ENCODE assay signal across 1 cellular context in the genomic region with DNA sequence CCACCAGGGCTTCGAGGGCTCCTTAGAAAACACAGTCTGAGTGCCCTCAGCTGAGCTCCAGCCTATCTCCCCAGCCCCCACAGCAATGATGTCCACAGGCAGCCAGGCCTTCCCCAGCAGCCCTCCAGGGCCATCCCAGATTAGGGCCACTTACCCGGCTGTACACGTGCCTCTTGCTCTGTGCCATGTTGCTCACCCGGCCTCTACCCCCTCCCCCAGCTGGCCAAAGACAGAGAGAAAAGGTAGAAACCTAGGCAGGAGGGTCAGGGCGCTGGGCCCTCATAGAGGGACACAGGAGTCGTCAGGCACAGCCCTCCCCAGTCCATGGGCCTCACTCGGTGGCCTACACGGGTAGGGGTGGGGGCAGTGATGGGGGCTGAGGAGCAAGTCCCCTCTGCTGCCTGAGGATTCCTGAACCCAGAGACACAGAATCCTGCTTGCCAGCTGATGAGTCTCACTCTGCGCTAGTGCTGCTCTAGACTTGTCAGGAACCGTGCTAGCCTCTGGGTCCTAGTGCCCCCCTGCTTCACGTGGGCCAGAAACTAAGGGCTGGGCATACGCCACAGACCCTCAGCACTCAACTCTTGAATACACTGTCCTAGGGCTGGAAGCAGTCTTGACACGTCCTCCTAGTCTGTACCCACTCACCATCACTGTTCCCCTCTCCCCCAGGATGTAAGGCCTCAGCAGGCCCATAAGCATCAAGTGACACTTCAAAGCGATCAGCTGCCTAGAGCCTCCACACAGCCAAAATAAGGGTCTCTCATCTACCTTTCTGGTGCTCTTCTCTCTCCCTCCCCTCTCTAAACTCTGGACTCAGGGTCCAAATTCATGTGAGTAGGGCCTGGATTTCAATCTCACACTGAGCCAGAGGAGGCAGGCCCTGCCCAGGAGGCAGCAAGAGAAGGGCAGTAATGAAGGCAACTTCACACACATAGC.
TF ChIP-seq lines count a peak whose summit lies in the region.

A gene (minus strand): TSS at position 461 of the 939 bp plus-strand sequence. CDS start 274 bp downstream, at position 187.

TF ChIP-seq in endothelial cell of umbilical vein, 7 proteins besides CTCF, POLR2A, EP300 and RAD21 (continued from another document):
- TF ChIP-seq, protein P1, sequence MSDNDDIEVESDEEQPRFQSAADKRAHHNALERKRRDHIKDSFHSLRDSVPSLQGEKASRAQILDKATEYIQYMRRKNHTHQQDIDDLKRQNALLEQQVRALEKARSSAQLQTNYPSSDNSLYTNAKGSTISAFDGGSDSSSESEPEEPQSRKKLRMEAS (IDR thresholded peaks at IDR 0.05; ENCODE audit: insufficient read depth, insufficient read length), result no peak
- no peak for TF ChIP-seq JUN (IDR thresholded peaks at IDR 0.05; ENCODE audit: borderline replicate concordance, insufficient read depth, insufficient read length, low read depth)
